Comparison of ENCODE assay signal across 1 cellular context in genomic region chr6:47147836-47148344, GRCh38.
TF ChIP-seq lines count a peak whose summit lies in the region.

No MANE protein-coding gene starts in this region.

TF ChIP-seq in IMR-90, 13 proteins besides CTCF, POLR2A, EP300 and RAD21:
- TF ChIP-seq CHD1 (IDR thresholded peaks at IDR 0.05; ENCODE audit: low read depth, low read length): no peak
- no peak for TF ChIP-seq USF2 (IDR thresholded peaks at IDR 0.05; ENCODE audit: low read depth, low read length)
- no peak for TF ChIP-seq BHLHE40 (IDR thresholded peaks at IDR 0.05; ENCODE audit: low read depth, low read length)
- no peak for TF ChIP-seq SMC3 (IDR thresholded peaks at IDR 0.05; ENCODE audit: low read depth, low read length)
